ENCODE assay signal across 9 cellular contexts in the genomic region with DNA sequence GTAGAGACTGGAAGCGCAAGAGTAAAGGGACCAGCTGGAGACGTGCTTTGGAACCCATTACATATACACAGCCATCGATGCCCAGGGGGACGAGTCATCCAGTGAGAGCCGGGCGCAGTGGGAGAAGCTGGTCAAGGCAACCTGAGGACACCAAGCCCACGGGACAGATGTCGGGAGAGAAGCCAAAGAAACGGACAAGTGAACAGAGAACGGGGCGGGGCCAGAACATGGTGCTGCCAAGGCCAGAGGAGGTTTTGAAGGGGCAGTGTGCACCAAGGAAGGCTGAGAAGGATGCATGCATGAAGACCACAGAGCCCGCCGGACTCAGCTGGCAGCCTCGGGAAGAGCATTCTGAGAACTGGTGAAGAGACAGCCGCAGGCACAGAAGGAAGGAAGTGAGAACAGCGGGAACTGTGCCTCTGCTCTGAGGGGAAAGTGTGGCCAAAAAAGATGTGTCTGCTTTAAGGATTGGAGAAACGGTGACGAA. TPM values are rescaled to one million over a fixed set of nuclear protein-coding genes. Genes with fewer than 3 reads are reported as not detected.
DNase-seq lines count a peak whose midpoint lies in the region; ATAC-seq and TF ChIP-seq lines count a peak whose summit lies in the region.
"Had no signal": no experiment of that assay in that cellular context is flagged by ENCODE, and none has a peak within 500 bp of the region (broad histone marks: within the 10 kb centered on the region; RNA-seq: fewer than 3 reads in every experiment).

No MANE protein-coding gene starts in this region.

- peak overlapping the region; percentile 58 for H3K27ac ChIP-seq in CD4-positive, CD25-positive, alpha-beta regulatory T cell (ENCODE audit: insufficient read depth, low read length, poor library complexity, severe bottlenecking)
- no peak overlapping the region for H3K27ac ChIP-seq in IMR-90 (ENCODE audit: insufficient read depth, low read length)

- no peak for TF ChIP-seq POLR2A in IMR-90 (IDR thresholded peaks at IDR 0.05; ENCODE audit: low read depth, low read length)

- H3K79me1 ChIP-seq in IMR-90 (ENCODE audit: low read depth in 1 of 2, low read length in 2 of 2), result peaks cover 26 to 96% of the 10 kb centered on the region in 2 experiments; a peak in 3 of 4 replicates

- H2BK5ac ChIP-seq in IMR-90 (ENCODE audit: low read depth, low read length, poor library complexity, severe bottlenecking), result no peak overlapping the region

- H3K14ac ChIP-seq in IMR-90 (replicated peaks; ENCODE audit: low read depth, low read length), result 0 out of 2 replicates have a peak overlapping the region, but pooled peaks have one; percentile 14

- H3K9me3 Mint-ChIP-seq in CD4-positive, CD25-positive, alpha-beta regulatory T cell, result no peaks in the 10 kb centered on the region
- no peaks in the 10 kb centered on the region for H3K9me3 Mint-ChIP-seq in activated naive CD8-positive, alpha-beta T cell treated with anti-CD3 and anti-CD28 coated beads, Interleukin-2, amount 10 ng/mL, durations not matched to agents 7 days and 5 days

- no peak overlapping the region for H2BK15ac ChIP-seq in IMR-90 (ENCODE audit: low read depth, low read length)

- no peak overlapping the region for H4K8ac ChIP-seq in IMR-90 (ENCODE audit: low read depth in 2 of 2, low read length in 2 of 2)

- peaks cover 21 to 86% (median 62%) of the 10 kb centered on the region in 4 donors for H3K4me1 Mint-ChIP-seq in CD4-positive, CD25-positive, alpha-beta regulatory T cell
- H3K4me1 Mint-ChIP-seq in activated naive CD8-positive, alpha-beta T cell treated with anti-CD3 and anti-CD28 coated beads, Interleukin-2, amount 10 ng/mL, durations not matched to agents 7 days and 5 days, result peaks cover 38% of the 10 kb centered on the region

- no peak overlapping the region for H2BK120ac ChIP-seq in IMR-90 (ENCODE audit: low read depth, low read length)

- H3K4me1 ChIP-seq in CD4-positive, CD25-positive, alpha-beta regulatory T cell (ENCODE audit: control insufficient read depth, insufficient read depth, low read length, poor library complexity, severe bottlenecking), result peaks cover 57% of the 10 kb centered on the region
- H3K4me1 ChIP-seq in IMR-90 (ENCODE audit: control insufficient read depth, insufficient read depth, low read length), result peaks cover 33% of the 10 kb centered on the region

- peak in 1 of 3 donors; percentile 20 for DNase-seq in CD4-positive, CD25-positive, alpha-beta regulatory T cell
- peak; percentile 45 for DNase-seq in IMR-90
- DNase-seq in activated naive CD8-positive, alpha-beta T cell treated with anti-CD3 and anti-CD28 coated beads, Interleukin-2, amount 10 ng/mL, durations not matched to agents 7 days and 5 days, result peak; percentile 42
- DNase-seq in myocyte (ENCODE audit: low read depth), result peak; percentile 95
- no peak for DNase-seq in NCI-H1694 (lab: John Stamatoyannopoulos, UW)
- DNase-seq: NCI-H1930 had no signal

- CTCF ChIA-PET in IMR-90 (lab: Yijun Ruan, JAX), result no interaction called here

- intact Hi-C loops in IMR-90 (cut with micrococcal nuclease), result no loop called here

- peaks cover 3% of the 10 kb centered on the region for H3K36me3 Mint-ChIP-seq in CD4-positive, CD25-positive, alpha-beta regulatory T cell
- peaks cover 7% of the 10 kb centered on the region for H3K36me3 Mint-ChIP-seq in activated naive CD8-positive, alpha-beta T cell treated with anti-CD3 and anti-CD28 coated beads, Interleukin-2, amount 10 ng/mL, durations not matched to agents 7 days and 5 days

- no peak overlapping the region for H3K23ac ChIP-seq in IMR-90 (ENCODE audit: low read depth, low read length)

- H3K4ac ChIP-seq in IMR-90 (ENCODE audit: low read depth, low read length), result peak overlapping the region; percentile 9; the same call in 1 of the 2 replicates

- dilution Hi-C loops in IMR-90 (cut with HindIII; ENCODE audit: low sequenced_read_pairs, unreplicated experiment), result no loop called here

- 0 out of 2 replicates have a peak overlapping the region, but pooled peaks have one; percentile 7 for H2AK5ac ChIP-seq in IMR-90 (ENCODE audit: low read depth, low read length)

- H3K9ac ChIP-seq in IMR-90 (ENCODE audit: low read depth, low read length), result no peak overlapping the region

- peak overlapping the region; percentile 33 for H2AK9ac ChIP-seq in IMR-90 (replicated peaks; ENCODE audit: low read depth, low read length, poor library complexity)

- peaks cover 98% of the 10 kb centered on the region for H4K20me1 ChIP-seq in IMR-90 (ENCODE audit: insufficient read depth, low read length)

- no peak overlapping the region for H3K4me2 ChIP-seq in IMR-90 (ENCODE audit: low read depth, low read length)

- H3K4me3 ChIP-seq in CD4-positive, CD25-positive, alpha-beta regulatory T cell (ENCODE audit: low read depth, low read length), result peak overlapping the region; percentile 44
- H3K4me3 ChIP-seq in IMR-90 (ENCODE audit: insufficient read depth, low read depth, low read length), result no peak overlapping the region

- POLR2A ChIA-PET in IMR-90 (lab: Charles Lee; ENCODE audit: unreplicated experiment), result no interaction called here
- POLR2A ChIA-PET in activated naive CD8-positive, alpha-beta T cell treated with anti-CD3 and anti-CD28 coated beads, Interleukin-2, amount 10 ng/mL, durations not matched to agents 7 days and 5 days (lab: Charles Lee), result interaction anchor here (1.1 to 1.4 kb wide), 2 partner anchors 20 to 27 kb away, joined by 4 to 9 read pairs; a partner anchor contains a TSS

- H2BK20ac ChIP-seq in IMR-90 (ENCODE audit: low read depth, low read length), result no peak overlapping the region

- no peak overlapping the region for H3K18ac ChIP-seq in IMR-90 (ENCODE audit: low read depth, low read length)

- H3K27ac Mint-ChIP-seq in CD4-positive, CD25-positive, alpha-beta regulatory T cell, result peak overlapping the region; percentile 92 to 96 (median 94)
- H3K27ac Mint-ChIP-seq in activated naive CD8-positive, alpha-beta T cell treated with anti-CD3 and anti-CD28 coated beads, Interleukin-2, amount 10 ng/mL, durations not matched to agents 7 days and 5 days, result peak overlapping the region; percentile 92

- peaks cover 5% of the 10 kb centered on the region for H3K36me3 ChIP-seq in CD4-positive, CD25-positive, alpha-beta regulatory T cell (ENCODE audit: control insufficient read depth, insufficient read depth, low read length)
- no peaks in the 10 kb centered on the region for H3K36me3 ChIP-seq in IMR-90 (ENCODE audit: control insufficient read depth, insufficient read depth, low read length)

- no peaks in the 10 kb centered on the region for H3K27me3 Mint-ChIP-seq in CD4-positive, CD25-positive, alpha-beta regulatory T cell
- no peaks in the 10 kb centered on the region for H3K27me3 Mint-ChIP-seq in activated naive CD8-positive, alpha-beta T cell treated with anti-CD3 and anti-CD28 coated beads, Interleukin-2, amount 10 ng/mL, durations not matched to agents 7 days and 5 days

- no peak overlapping the region for H2AFZ ChIP-seq in IMR-90 (replicated peaks; ENCODE audit: low read length, poor library complexity)

- H3K9me3 ChIP-seq in CD4-positive, CD25-positive, alpha-beta regulatory T cell (ENCODE audit: control insufficient read depth in 2 of 2, low read length in 2 of 2), result no peaks in the 10 kb centered on the region
- H3K9me3 ChIP-seq in IMR-90 (ENCODE audit: control insufficient read depth, insufficient read depth, low read length), result no peaks in the 10 kb centered on the region

- H4K91ac ChIP-seq in IMR-90 (ENCODE audit: insufficient read depth, low read depth, low read length), result no peak overlapping the region

- no peak for TF ChIP-seq RAD21 in IMR-90 (IDR thresholded peaks at IDR 0.05; ENCODE audit: low read length)

- no peaks in the 10 kb centered on the region for H3K27me3 ChIP-seq in CD4-positive, CD25-positive, alpha-beta regulatory T cell (ENCODE audit: control insufficient read depth, insufficient read depth, low read length)
- no peaks in the 10 kb centered on the region for H3K27me3 ChIP-seq in IMR-90 (ENCODE audit: control insufficient read depth, insufficient read depth, low read length)

- peaks cover 60% of the 10 kb centered on the region for H3K9me1 ChIP-seq in IMR-90 (ENCODE audit: insufficient read depth, low read length)

- no TSS peak for BruUV-seq in IMR-90 (replicated peaks; lab: Mats Ljungman, UMichigan)

- WGBS in IMR-90 (ENCODE audit: extremely low coverage in 2 of 2, insufficient read length in 1 of 2), 2 experiments, result 84% methylated on average over 12 of the region's 18 CpGs; no CpG with 5 or more reads in 1 of the 2 experiments

- peak overlapping the region; percentile 77 to 85 (median 82) for H3K4me3 Mint-ChIP-seq in CD4-positive, CD25-positive, alpha-beta regulatory T cell
- H3K4me3 Mint-ChIP-seq in activated naive CD8-positive, alpha-beta T cell treated with anti-CD3 and anti-CD28 coated beads, Interleukin-2, amount 10 ng/mL, durations not matched to agents 7 days and 5 days, result peak overlapping the region; percentile 79

- ATAC-seq in CD4-positive, CD25-positive, alpha-beta regulatory T cell (ENCODE audit: low read depth in 2 of 2), result no peak
- no peak for ATAC-seq in IMR-90 (ENCODE audit: low read depth)
- peak; percentile 41 for ATAC-seq in activated naive CD8-positive, alpha-beta T cell treated with anti-CD3 and anti-CD28 coated beads, Interleukin-2, amount 10 ng/mL, durations not matched to agents 7 days and 5 days (ENCODE audit: low read depth)
- no peak for ATAC-seq in GM21447 (IDR thresholded peaks at IDR 0.05; ENCODE audit: unreplicated experiment)
- no peak for ATAC-seq in HG03280 (IDR thresholded peaks at IDR 0.05; ENCODE audit: unreplicated experiment)
- no peak for ATAC-seq in GM18909 (IDR thresholded peaks at IDR 0.05; ENCODE audit: poor library complexity, unreplicated experiment)

- no peak overlapping the region for H3K56ac ChIP-seq in IMR-90 (ENCODE audit: extremely low read depth, insufficient read depth, low read length)

- no peak overlapping the region for H4K5ac ChIP-seq in IMR-90 (ENCODE audit: low read depth, low read length)

- in situ Hi-C loops in IMR-90 (cut with MboI; ENCODE audit: low sequenced_read_pairs), result no loop called here

- TF ChIP-seq CTCF in IMR-90 (conservative IDR thresholded peaks at IDR 0.05; ENCODE audit: low read depth, low read length), result no peak

TF ChIP-seq in IMR-90, 13 proteins besides CTCF, POLR2A, EP300 and RAD21 (continues in another document):
- TF ChIP-seq CEBPB (IDR thresholded peaks at IDR 0.05; ENCODE audit: low read depth, low read length) (no peak), MAZ (IDR thresholded peaks at IDR 0.05; ENCODE audit: borderline replicate concordance, low read depth, low read length) (no peak), SMC3 (IDR thresholded peaks at IDR 0.05; ENCODE audit: low read depth, low read length) (no peak)

RNA-seq across cellular contexts. Expression of a gene that starts 20.3 kb away (rescaled TPM):
- total RNA-seq in CD4-positive, CD25-positive, alpha-beta regulatory T cell, result 31.6 TPM
- 1 to 10 TPM in 3 of 4 donors, under 1 TPM in 1; 0.67 to 2.2 (median 1.8) TPM for polyA plus RNA-seq in CD4-positive, CD25-positive, alpha-beta regulatory T cell
- 19.5 and 21.1 TPM in 2 replicates for total RNA-seq in IMR-90 (2012; rRNA removed)
- polyA plus RNA-seq in IMR-90 (2012; rRNA removed), result 8.2 and 8.6 TPM in 2 replicates
- 5.5 and 9.6 TPM in 2 replicates for polyA plus RNA-seq in IMR-90 (2012; cell fraction: cytosol; rRNA removed)
- 8.9 and 9.8 TPM in 2 replicates for polyA plus RNA-seq in IMR-90 (2012; cell fraction: nucleus; rRNA removed; ENCODE audit: low replicate concordance)
- total RNA-seq in activated naive CD8-positive, alpha-beta T cell treated with anti-CD3 and anti-CD28 coated beads, Interleukin-2, amount 10 ng/mL, durations not matched to agents 7 days and 5 days, result 10 to 100 TPM; 32.5 to 35.4 TPM
- total RNA-seq in myocyte, result 45.8 and 57.8 TPM in 2 replicates
- 22.2 TPM for polyA plus RNA-seq in myocyte (2012)
